21 cellular contexts compared by ENCODE assay signal in genomic region chr4:181854142-181854541, GRCh38.
A peak's percentile ranks its signal among the peaks of the same experiment; 100 is the strongest.
DNase-seq lines count a peak whose midpoint lies in the region; ATAC-seq, FAIRE-seq and TF ChIP-seq lines count a peak whose summit lies in the region.
"Had no signal": no experiment of that assay in that cellular context is flagged by ENCODE, and none has a peak within 500 bp of the region (broad histone marks: within the 10 kb centered on the region; RNA-seq: fewer than 3 reads in every experiment).

No MANE protein-coding gene starts in this region.

- H3K4me1 ChIP-seq in GM23248 (ENCODE audit: insufficient read depth) (no peaks in the 10 kb centered on the region), astrocyte (ENCODE audit: insufficient read depth, low read length) (no peaks in the 10 kb centered on the region), foreskin keratinocyte (peaks cover 18% of the 10 kb centered on the region)
- H3K4me1 ChIP-seq: HAP-1 had no signal

- peaks cover 3% of the 10 kb centered on the region for H3K4me1 Mint-ChIP-seq in astrocyte (ENCODE audit: low read depth, unreplicated experiment)
- no peaks in the 10 kb centered on the region for H3K4me1 Mint-ChIP-seq in activated T-cell treated with anti-CD3 and anti-CD28 coated beads, Interleukin-2, amount 50 U/mL, for 24 hours (ENCODE audit: low read depth)
- H3K4me1 Mint-ChIP-seq: B cell had no signal

- H2AFZ ChIP-seq in GM23248 = no peak overlapping the region
- no peak overlapping the region for H2AFZ ChIP-seq in astrocyte (ENCODE audit: low read depth, low read length)

- FAIRE-seq in astrocyte (lab: Jason Lieb, UNC) = no peak
- FAIRE-seq: D721Med, GM12891 had no signal

- H3K4me3 Mint-ChIP-seq in astrocyte (ENCODE audit: unreplicated experiment) = no peak overlapping the region
- no peak overlapping the region for H3K4me3 Mint-ChIP-seq in activated T-cell treated with anti-CD3 and anti-CD28 coated beads, Interleukin-2, amount 50 U/mL, for 24 hours
- H3K4me3 Mint-ChIP-seq: B cell; CD4-positive, alpha-beta T cell had no signal

- H3K27ac ChIP-seq in GM23248 (no peak overlapping the region), astrocyte (ENCODE audit: low read depth, low read length) (no peak overlapping the region), foreskin keratinocyte (peak overlapping the region; percentile 19)

- in situ Hi-C loops in GM23248 (cut with MboI) = no loop called here

- peak; percentile 100 for ATAC-seq in foreskin keratinocyte

- H3K9ac ChIP-seq in GM23248 = no peak overlapping the region
- H3K9ac ChIP-seq in astrocyte (ENCODE audit: low read length) = no peak overlapping the region

- no peak overlapping the region for H3K27ac Mint-ChIP-seq in astrocyte (ENCODE audit: unreplicated experiment)
- no peak overlapping the region for H3K27ac Mint-ChIP-seq in activated T-cell treated with anti-CD3 and anti-CD28 coated beads, Interleukin-2, amount 50 U/mL, for 24 hours
- H3K27ac Mint-ChIP-seq: B cell; CD4-positive, alpha-beta T cell had no signal

- peaks cover 2% of the 10 kb centered on the region for H3K27me3 Mint-ChIP-seq in astrocyte (ENCODE audit: low read depth, unreplicated experiment)
- no peaks in the 10 kb centered on the region for H3K27me3 Mint-ChIP-seq in activated T-cell treated with anti-CD3 and anti-CD28 coated beads, Interleukin-2, amount 50 U/mL, for 24 hours
- H3K27me3 Mint-ChIP-seq: B cell; CD4-positive, alpha-beta T cell had no signal

- DNase-seq in Daoy (ENCODE audit: low read depth) (peak; percentile 44), GM23248 (peak; percentile 1), astrocyte (ENCODE audit: low read depth) (peak; percentile 16), foreskin keratinocyte (peak; percentile 73 to 94), GF-D8 (lab: John Stamatoyannopoulos, UW) (no peak), NCI-H2171 (lab: John Stamatoyannopoulos, UW) (no peak), NOMO-1 (lab: John Stamatoyannopoulos, UW; ENCODE audit: unreplicated experiment in 2 of 2) (no peak)
- no peak for DNase-seq in activated T-cell treated with anti-CD3 and anti-CD28 coated beads, Interleukin-2, amount 50 U/mL, for 24 hours
- DNase-seq: ACHN; CD4-positive, alpha-beta T cell; IMR-90; Kasumi-1; NCI-H1436 treated with DMSO at 0.1 percent for 48 hours; NCI-H2081 treated with DMSO at 0.1 percent for 48 hours; NCI-H2227 treated with DMSO at 0.1 percent for 48 hours; NCI-H524 treated with DMSO at 0.1 percent for 48 hours; OCI-M1 had no signal

- no peaks in the 10 kb centered on the region for H3F3A ChIP-seq in GM23248 (ENCODE audit: insufficient read depth)

- H3K9me3 ChIP-seq in GM23248 (ENCODE audit: low read depth) (no peaks in the 10 kb centered on the region), astrocyte (ENCODE audit: insufficient read depth, low read depth, low read length) (no peaks in the 10 kb centered on the region)
- H3K9me3 ChIP-seq: HAP-1 had no signal

- H3K4me3 ChIP-seq in GM23248 = no peak overlapping the region
- H3K4me3 ChIP-seq in astrocyte (ENCODE audit: insufficient read depth, low read depth, low read length) = no peak overlapping the region
- H3K4me3 ChIP-seq: HAP-1 had no signal

- H3K4me2 ChIP-seq in GM23248 (ENCODE audit: unreplicated experiment) (no peak overlapping the region), astrocyte (ENCODE audit: low read length) (no peak overlapping the region)

- H3K9me3 Mint-ChIP-seq in astrocyte (ENCODE audit: unreplicated experiment) = no peaks in the 10 kb centered on the region
- peaks cover 20% of the 10 kb centered on the region for H3K9me3 Mint-ChIP-seq in activated T-cell treated with anti-CD3 and anti-CD28 coated beads, Interleukin-2, amount 50 U/mL, for 24 hours

- no peak for TF ChIP-seq CTCF in astrocyte (IDR thresholded peaks at IDR 0.05; ENCODE audit: insufficient read depth, low read depth, low read length)
- no peak for TF ChIP-seq CTCF in foreskin keratinocyte (conservative IDR thresholded peaks at IDR 0.05)

- peaks cover 1% of the 10 kb centered on the region for H3K36me3 Mint-ChIP-seq in astrocyte (ENCODE audit: low read depth, unreplicated experiment)
- H3K36me3 Mint-ChIP-seq in activated T-cell treated with anti-CD3 and anti-CD28 coated beads, Interleukin-2, amount 50 U/mL, for 24 hours (ENCODE audit: low read depth) = no peaks in the 10 kb centered on the region

- H4K20me1 ChIP-seq in GM23248 (ENCODE audit: insufficient read depth) (no peaks in the 10 kb centered on the region), astrocyte (ENCODE audit: insufficient read depth, low read length) (no peaks in the 10 kb centered on the region)

- H3K79me2 ChIP-seq in GM23248 (ENCODE audit: insufficient read depth) (no peaks in the 10 kb centered on the region), astrocyte (ENCODE audit: insufficient read depth, low read length) (no peaks in the 10 kb centered on the region)

- H3K9me2 ChIP-seq in GM23248 (ENCODE audit: insufficient read depth) = no peaks in the 10 kb centered on the region

- H3K27me3 ChIP-seq in GM23248 (replicated peaks; ENCODE audit: insufficient read depth) (no peaks in the 10 kb centered on the region), astrocyte (ENCODE audit: insufficient read depth, low read length) (no peaks in the 10 kb centered on the region), foreskin keratinocyte (no peaks in the 10 kb centered on the region)

- 4 to 10% methylated on average over 4 of the region's 4 CpGs for WGBS in GM23248 (ENCODE audit: low coverage in 1 of 2, low lambda C conversion rate in 2 of 2, missing lambda C conversion rate in 2 of 2), 2 experiments

- H3K36me3 ChIP-seq in GM23248 (ENCODE audit: low read depth) = no peaks in the 10 kb centered on the region
- no peaks in the 10 kb centered on the region for H3K36me3 ChIP-seq in astrocyte (ENCODE audit: insufficient read depth, low read length)
- H3K36me3 ChIP-seq: HAP-1 had no signal

Comparison
In these comparisons a context has a peak if more than half of its experiments do, and no peak if none do; other contexts are left out.
1. DNase-seq: peak in Daoy (single experiment), GM23248 (single experiment), astrocyte (single experiment) and foreskin keratinocyte (2 of 2); none in GF-D8 (single experiment), NCI-H2171 (single experiment), NOMO-1 (0 of 2) and activated T-cell treated with anti-CD3 and anti-CD28 coated beads, Interleukin-2, amount 50 U/mL, for 24 hours (single experiment).